24 cellular contexts compared by ENCODE assay signal in genomic region chr13:30798776-30799625, GRCh38.
A peak's percentile ranks its signal among the peaks of the same experiment; 100 is the strongest.
DNase-seq lines count a peak whose midpoint lies in the region; ATAC-seq and TF ChIP-seq lines count a peak whose summit lies in the region.
"Had no signal": no experiment of that assay in that cellular context is flagged by ENCODE, and none has a peak within 500 bp of the region (broad histone marks: within the 10 kb centered on the region; RNA-seq: fewer than 3 reads in every experiment).

No MANE protein-coding gene starts in this region.

- POLR2A ChIA-PET in A673 (lab: Charles Lee; ENCODE audit: low non-redundant PET), result interaction anchor here (0.6 kb wide), 1 partner anchor 1260 kb away, joined by 7 read pairs; no protein-coding TSS in a partner anchor

- no peak overlapping the region for H3K4me3 Mint-ChIP-seq in T-helper 17 cell
- peak overlapping the region; percentile 19 for H3K4me3 Mint-ChIP-seq in nephron progenitor cell
- H3K4me3 Mint-ChIP-seq: activated naive CD4-positive, alpha-beta T cell treated with anti-CD3 and anti-CD28 coated beads, Interleukin-2, amount 50 U/mL, for 24 hours; activated T-helper 1 cell treated with anti-CD3 and anti-CD28 coated beads, Interleukin-12 subunit alpha, Interleukin-12 subunit beta, Interleukin-2, Interleukin-4 antibody, amounts not matched to agents 30 ng/mL and 10 ng/mL and 1 ng/mL, durations not matched to agents 14 hours and 24 hours and 36 hours had no signal

- H2AFZ ChIP-seq in fibroblast of lung (ENCODE audit: low read length), result peak overlapping the region; percentile 16

- no peaks in the 10 kb centered on the region for H3K27me3 Mint-ChIP-seq in T-helper 17 cell
- H3K27me3 Mint-ChIP-seq in nephron progenitor cell (ENCODE audit: low read depth, poor library complexity), result peaks cover 7% of the 10 kb centered on the region
- H3K27me3 Mint-ChIP-seq: activated naive CD4-positive, alpha-beta T cell treated with anti-CD3 and anti-CD28 coated beads, Interleukin-2, amount 50 U/mL, for 24 hours had no signal

- TF ChIP-seq CTCF in A673 (conservative IDR thresholded peaks at IDR 0.05; ENCODE audit: low read depth, low read length) (no peak), fibroblast of lung (conservative IDR thresholded peaks at IDR 0.05 in 1 of 2, IDR thresholded peaks at IDR 0.05 in 1 of 2; ENCODE audit: low read depth in 1 of 2, low read length in 2 of 2) (no peak), nephron progenitor cell (IDR thresholded peaks at IDR 0.05) (no peak)

- H3K4me1 Mint-ChIP-seq in T-helper 17 cell (peaks cover 42% of the 10 kb centered on the region), nephron progenitor cell (peaks cover 66% of the 10 kb centered on the region)

- H3K4me2 ChIP-seq in fibroblast of lung (ENCODE audit: extremely low read depth, insufficient read depth, low read length), result no peak overlapping the region

- H3K36me3 Mint-ChIP-seq in T-helper 17 cell (ENCODE audit: low read depth) (no peaks in the 10 kb centered on the region), nephron progenitor cell (ENCODE audit: low read depth) (no peaks in the 10 kb centered on the region)
- H3K36me3 Mint-ChIP-seq: activated naive CD4-positive, alpha-beta T cell treated with anti-CD3 and anti-CD28 coated beads, Interleukin-2, amount 50 U/mL, for 24 hours had no signal

- H3K36me3 ChIP-seq in A673 (ENCODE audit: insufficient read depth, low read length, poor library complexity, severe bottlenecking) (no peaks in the 10 kb centered on the region), fibroblast of lung (ENCODE audit: control insufficient read depth, insufficient read depth, low read length) (no peaks in the 10 kb centered on the region), MG63 (no peaks in the 10 kb centered on the region)
- H3K36me3 ChIP-seq: BE2C, SJCRH30, tibial nerve had no signal

- peak; percentile 45 for DNase-seq in A673 (ENCODE audit: low spot score)
- DNase-seq in T-helper 17 cell, result no peak
- DNase-seq in fibroblast of lung (ENCODE audit: low read depth in 2 of 2), result peak; percentile 39 to 83
- no peak for DNase-seq in nephron progenitor cell
- no peak for DNase-seq in OCI-M2 (lab: John Stamatoyannopoulos, UW; ENCODE audit: unreplicated experiment)
- no peak for DNase-seq in MG63
- DNase-seq in ureter (ENCODE audit: low spot score), result no peak
- DNase-seq in DMS114 treated with DMSO at 0.1 percent for 48 hours (lab: John Stamatoyannopoulos, UW; ENCODE audit: unreplicated experiment), result no peak
- DNase-seq: activated CD4-positive, alpha-beta T cell treated with anti-CD3 and anti-CD28 coated beads, Interleukin-2, amount 50 U/mL, for 1 hour; BE2C; DND-41; head of caudate nucleus; mucosa of descending colon; NCI-H2081 treated with DMSO at 0.1 percent for 48 hours; NCI-H446 treated with DMSO at 0.1 percent for 48 hours; stimulated activated CD4-positive, alpha-beta T cell treated with anti-CD3 and anti-CD28 coated beads, Interleukin-2, amount 100 ng/mL, for 48 hours; stimulated activated naive CD4-positive, alpha-beta T cell; T-helper 2 cell had no signal

- peak overlapping the region; percentile 46 for H3K27ac ChIP-seq in A673 (ENCODE audit: low read depth, low read length, poor library complexity, severe bottlenecking)
- H3K27ac ChIP-seq in fibroblast of lung (ENCODE audit: insufficient read depth, low read length), result no peak overlapping the region
- H3K27ac ChIP-seq: coronary artery, neutrophil, SJCRH30, tibial nerve had no signal

- no peaks in the 10 kb centered on the region for H3K9me3 Mint-ChIP-seq in nephron progenitor cell
- H3K9me3 Mint-ChIP-seq: activated naive CD4-positive, alpha-beta T cell treated with anti-CD3 and anti-CD28 coated beads, Interleukin-2, amount 50 U/mL, for 24 hours; activated T-helper 1 cell treated with anti-CD3 and anti-CD28 coated beads, Interleukin-12 subunit alpha, Interleukin-12 subunit beta, Interleukin-2, Interleukin-4 antibody, amounts not matched to agents 30 ng/mL and 10 ng/mL and 1 ng/mL, durations not matched to agents 14 hours and 24 hours and 36 hours had no signal

- H3K27ac Mint-ChIP-seq in T-helper 17 cell, result peak overlapping the region; percentile 11
- peak overlapping the region; percentile 54 for H3K27ac Mint-ChIP-seq in nephron progenitor cell
- H3K27ac Mint-ChIP-seq: activated naive CD4-positive, alpha-beta T cell treated with anti-CD3 and anti-CD28 coated beads, Interleukin-2, amount 50 U/mL, for 24 hours; activated T-helper 1 cell treated with anti-CD3 and anti-CD28 coated beads, Interleukin-12 subunit alpha, Interleukin-12 subunit beta, Interleukin-2, Interleukin-4 antibody, amounts not matched to agents 30 ng/mL and 10 ng/mL and 1 ng/mL, durations not matched to agents 14 hours and 24 hours and 36 hours had no signal

- H3K9me3 ChIP-seq in A673 (ENCODE audit: low read depth, low read length, poor library complexity, severe bottlenecking), result no peaks in the 10 kb centered on the region
- no peaks in the 10 kb centered on the region for H3K9me3 ChIP-seq in T-helper 17 cell (ENCODE audit: control insufficient read depth, low read length, poor library complexity, severe bottlenecking)
- H3K9me3 ChIP-seq in fibroblast of lung (ENCODE audit: control insufficient read depth, insufficient read depth, low read depth, low read length), result no peaks in the 10 kb centered on the region
- no peaks in the 10 kb centered on the region for H3K9me3 ChIP-seq in MG63
- H3K9me3 ChIP-seq: BE2C, mucosa of descending colon, neutrophil, SJCRH30, tibial nerve had no signal

- H3K4me3 ChIP-seq in A673 (ENCODE audit: low read depth, low read length, poor library complexity, severe bottlenecking) (no peak overlapping the region), fibroblast of lung (replicated peaks in 1 of 4; ENCODE audit: control extremely low read depth in 1 of 4, insufficient read depth in 1 of 4, low read depth in 3 of 4, low read length in 4 of 4) (no peak overlapping the region), MG63 (no peak overlapping the region)
- H3K4me3 ChIP-seq: coronary artery, mucosa of descending colon, SJCRH30, tibial nerve had no signal

- no peak overlapping the region for H3K9ac ChIP-seq in fibroblast of lung (ENCODE audit: insufficient read depth, low read length)

- CTCF ChIA-PET in A673 (lab: Charles Lee), result no interaction called here

- no peak for ATAC-seq in T-helper 17 cell
- ATAC-seq: mucosa of descending colon had no signal

- no TSS peak for BruUV-seq in A673 (replicated peaks; lab: Mats Ljungman, UMichigan)

- intact Hi-C loops in A673 (cut with micrococcal nuclease; ENCODE audit: unreplicated experiment), result loop anchor here (5.0 kb wide), 1 partner anchor 243 kb away; no protein-coding TSS in a partner anchor

- peaks cover 31% of the 10 kb centered on the region for H3K4me1 ChIP-seq in A673 (ENCODE audit: insufficient read depth, low read length, poor library complexity, severe bottlenecking)
- H3K4me1 ChIP-seq in fibroblast of lung (ENCODE audit: control insufficient read depth, extremely low read depth, insufficient read depth, low read length), result peaks cover 7% of the 10 kb centered on the region

- no peaks in the 10 kb centered on the region for H4K20me1 ChIP-seq in fibroblast of lung (ENCODE audit: control insufficient read depth, extremely low read depth, insufficient read depth, low read length)

- no peaks in the 10 kb centered on the region for H3K79me2 ChIP-seq in fibroblast of lung (ENCODE audit: control insufficient read depth, insufficient read depth, low read length)

- H3K27me3 ChIP-seq in A673 (replicated peaks; ENCODE audit: insufficient read depth, low read depth, low read length, poor library complexity) (no peaks in the 10 kb centered on the region), fibroblast of lung (ENCODE audit: control insufficient read depth, insufficient read depth, low read length) (no peaks in the 10 kb centered on the region), MG63 (no peaks in the 10 kb centered on the region)
- H3K27me3 ChIP-seq: BE2C, neutrophil, SJCRH30, tibial nerve had no signal

Comparison
In these comparisons a context has a peak if more than half of its experiments do, and no peak if none do; other contexts are left out.
1. DNase-seq: peak in A673 (single experiment) and fibroblast of lung (2 of 2); none in T-helper 17 cell (0 of 3), nephron progenitor cell (single experiment), OCI-M2 (single experiment), MG63 (single experiment), ureter (single experiment) and DMS114 treated with DMSO at 0.1 percent for 48 hours (single experiment).